22 cellular contexts compared by ENCODE assay signal in the genomic region with DNA sequence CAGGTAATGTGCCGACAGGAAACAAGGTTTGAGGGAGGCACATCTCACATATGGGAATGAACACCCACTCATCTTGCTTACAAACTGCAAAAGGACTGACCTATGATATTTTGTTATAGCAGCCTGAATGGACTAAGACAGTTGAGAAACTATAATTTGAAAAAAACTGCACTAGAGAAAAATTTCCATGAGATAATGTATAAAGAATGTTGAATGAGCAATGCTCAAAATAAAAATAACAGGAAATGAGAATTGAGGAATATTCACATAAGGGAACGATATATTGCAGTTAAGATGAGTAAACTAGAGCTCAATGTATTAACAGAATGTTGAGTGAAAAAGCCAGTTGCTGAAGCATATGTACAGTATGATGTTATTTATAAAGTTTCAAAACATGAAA. TPM values are rescaled to one million over a fixed set of nuclear protein-coding genes. Genes with fewer than 3 reads are reported as not detected.
DNase-seq lines count a peak whose midpoint lies in the region; ATAC-seq and TF ChIP-seq lines count a peak whose summit lies in the region.
"Had no signal": no experiment of that assay in that cellular context is flagged by ENCODE, and none has a peak within 500 bp of the region (broad histone marks: within the 10 kb centered on the region; RNA-seq: fewer than 3 reads in every experiment).

No MANE protein-coding gene starts in this region.

- H3K4me1 ChIP-seq in Caco-2, result no peaks in the 10 kb centered on the region
- H3K4me1 ChIP-seq: BE2C, tibial nerve had no signal

- H3K4me3 Mint-ChIP-seq in Caco-2 (ENCODE audit: unreplicated experiment), result no peak overlapping the region
- H3K4me3 Mint-ChIP-seq: neural crest cell; stimulated activated naive CD8-positive, alpha-beta T cell treated with anti-CD3 and anti-CD28 coated beads, Interleukin-15, Interleukin-2, amounts not matched to agents 100 ng/mL and 50 ng/mL, for 24 hours had no signal

- H3K9me3 ChIP-seq in Caco-2, result no peaks in the 10 kb centered on the region
- H3K9me3 ChIP-seq: BE2C, left lung, Peyer's patch, tibial nerve had no signal

- H3K4me1 Mint-ChIP-seq in Caco-2 (ENCODE audit: low read depth, unreplicated experiment), result peaks cover 16% of the 10 kb centered on the region
- H3K4me1 Mint-ChIP-seq: neural crest cell had no signal

- ATAC-seq in HG03460 (IDR thresholded peaks at IDR 0.05; ENCODE audit: unreplicated experiment), result no peak
- ATAC-seq: left lung, SK-N-SH treated with all-trans-retinoic acid at 6 μM for 48 hours had no signal

- POLR2A ChIA-PET in Caco-2 (lab: Charles Lee), result no interaction called here

- H3K4me3 ChIP-seq in astrocyte of the spinal cord (ENCODE audit: low read depth, low read length) (no peak overlapping the region), fibroblast of pulmonary artery (replicated peaks; ENCODE audit: low read depth, low read length) (no peak overlapping the region), Caco-2 (ENCODE audit: low read depth, low read length) (no peak overlapping the region)
- H3K4me3 ChIP-seq: left lung, Peyer's patch, tibial nerve had no signal

- CTCF ChIA-PET in Caco-2 (lab: Charles Lee), result interaction anchor here (0.5 kb wide), 1 partner anchor 10 kb away, joined by 10 read pairs; no protein-coding TSS in a partner anchor

- H3K27me3 ChIP-seq in Caco-2 (replicated peaks; ENCODE audit: control insufficient read depth, insufficient read depth, low read length), result no peaks in the 10 kb centered on the region
- H3K27me3 ChIP-seq: BE2C, left lung, Peyer's patch, tibial nerve had no signal

- H3K27me3 Mint-ChIP-seq in Caco-2 (ENCODE audit: insufficient read depth, unreplicated experiment), result no peaks in the 10 kb centered on the region
- H3K27me3 Mint-ChIP-seq: stimulated activated naive CD8-positive, alpha-beta T cell treated with anti-CD3 and anti-CD28 coated beads, Interleukin-15, Interleukin-2, amounts not matched to agents 100 ng/mL and 50 ng/mL, for 24 hours had no signal

- intact Hi-C loops in Caco-2 (cut with micrococcal nuclease; ENCODE audit: unreplicated experiment), result no loop called here

- DNase-seq in HT1080 (ENCODE audit: low read depth) (peak; percentile 67), astrocyte of the spinal cord (ENCODE audit: low read depth, low spot score) (peak; percentile 50), fibroblast of pulmonary artery (ENCODE audit: low read depth) (peak; percentile 68), Caco-2 (no peak), G401 (ENCODE audit: low spot score) (no peak)
- DNase-seq in stimulated activated naive CD4-positive, alpha-beta T cell (lab: John Stamatoyannopoulos, UW), result no peak
- DNase-seq: activated CD4-positive, alpha-beta T cell treated with anti-CD3 and anti-CD28 coated beads, Interleukin-2, amount 50 U/mL, for 48 hours; activated gamma-delta T cell; activated T-cell treated with anti-CD3 and anti-CD28 coated beads for 4 hours; BE2C; erythroblast; KBM-7; left lung; NCI-H1092; NCI-H2081; Peyer's patch; stimulated activated CD4-positive, alpha-beta T cell treated with anti-CD3 and anti-CD28 coated beads, Interleukin-4, amount 100 ng/mL, for 1 hour had no signal

- no peaks in the 10 kb centered on the region for H3K36me3 Mint-ChIP-seq in Caco-2 (ENCODE audit: insufficient read depth, unreplicated experiment)

- H3K9me3 Mint-ChIP-seq in Caco-2 (ENCODE audit: unreplicated experiment), result peaks cover 12% of the 10 kb centered on the region
- H3K9me3 Mint-ChIP-seq: neural crest cell; stimulated activated naive CD8-positive, alpha-beta T cell treated with anti-CD3 and anti-CD28 coated beads, Interleukin-15, Interleukin-2, amounts not matched to agents 100 ng/mL and 50 ng/mL, for 24 hours had no signal

- TF ChIP-seq CTCF in astrocyte of the spinal cord (IDR thresholded peaks at IDR 0.05; ENCODE audit: low read depth, low read length), result no peak
- no peak for TF ChIP-seq CTCF in fibroblast of pulmonary artery (IDR thresholded peaks at IDR 0.05; ENCODE audit: low read length, missing control alignments)
- no peak for TF ChIP-seq CTCF in Caco-2 (IDR thresholded peaks at IDR 0.05; ENCODE audit: insufficient read depth in 1 of 2, low read depth in 1 of 2, low read length in 1 of 2, severe bottlenecking in 1 of 2, unreplicated experiment in 1 of 2)

- no peaks in the 10 kb centered on the region for H3K36me3 ChIP-seq in Caco-2 (ENCODE audit: control insufficient read depth, insufficient read depth, low read length)
- H3K36me3 ChIP-seq: BE2C, left lung, Peyer's patch, tibial nerve had no signal

- no TSS peak for BruUV-seq in Caco-2 (replicated peaks; lab: Mats Ljungman, UMichigan)

- no peak overlapping the region for H3K27ac Mint-ChIP-seq in Caco-2 (ENCODE audit: unreplicated experiment)
- H3K27ac Mint-ChIP-seq: stimulated activated naive CD8-positive, alpha-beta T cell treated with anti-CD3 and anti-CD28 coated beads, Interleukin-15, Interleukin-2, amounts not matched to agents 100 ng/mL and 50 ng/mL, for 24 hours had no signal

- in situ Hi-C loops in astrocyte of the spinal cord (cut with HindIII; ENCODE audit: low sequenced_read_pairs) (no loop called here), G401 (cut with HindIII; ENCODE audit: low sequenced_read_pairs) (no loop called here)

RNA-seq across cellular contexts. Expression of gene TBC1D22B, which starts 6.4 kb away (rescaled TPM):
- 5.1 and 8.3 TPM in 2 replicates for total RNA-seq in HT1080 (2014; rRNA removed; shearing (Covaris generic))
- polyA plus RNA-seq in HT1080 (2015; cell fraction: cytosol; rRNA removed), result 10.9 and 13.8 TPM in 2 replicates
- polyA plus RNA-seq in HT1080 (2015; cell fraction: nucleus; rRNA removed), result 9.9 and 10.3 TPM in 2 replicates
- total RNA-seq in Caco-2 (2022), result 11.8 and 13.5 TPM in 2 replicates
- 6.7 and 12.0 TPM in 2 replicates for total RNA-seq in G401 (2014; rRNA removed; shearing (Covaris generic))

RNA-seq across cellular contexts. Expression of gene TMEM217, which starts 6.7 kb away (rescaled TPM):
- 0.37 and 3.4 TPM in 2 replicates for total RNA-seq in HT1080 (2014; rRNA removed; shearing (Covaris generic))
- polyA plus RNA-seq in HT1080 (2015; cell fraction: cytosol; rRNA removed), result 0.71 and 2.4 TPM in 2 replicates
- polyA plus RNA-seq in HT1080 (2015; cell fraction: nucleus; rRNA removed), result 0.42 and 0.94 TPM in 2 replicates
- total RNA-seq in Caco-2 (2022), result 1.6 and 2.6 TPM in 2 replicates
- total RNA-seq in G401 (2014; rRNA removed; shearing (Covaris generic)), result 1.2 and 1.4 TPM in 2 replicates

Comparison
In these comparisons a context has a peak if more than half of its experiments do, and no peak if none do; other contexts are left out.
1. DNase-seq: peak in HT1080 (single experiment), astrocyte of the spinal cord (single experiment) and fibroblast of pulmonary artery (single experiment); none in Caco-2 (0 of 2), stimulated activated naive CD4-positive, alpha-beta T cell (0 of 6) and G401 (single experiment).